Comparison of ENCODE assay signal across 29 cellular contexts in the genomic region with DNA sequence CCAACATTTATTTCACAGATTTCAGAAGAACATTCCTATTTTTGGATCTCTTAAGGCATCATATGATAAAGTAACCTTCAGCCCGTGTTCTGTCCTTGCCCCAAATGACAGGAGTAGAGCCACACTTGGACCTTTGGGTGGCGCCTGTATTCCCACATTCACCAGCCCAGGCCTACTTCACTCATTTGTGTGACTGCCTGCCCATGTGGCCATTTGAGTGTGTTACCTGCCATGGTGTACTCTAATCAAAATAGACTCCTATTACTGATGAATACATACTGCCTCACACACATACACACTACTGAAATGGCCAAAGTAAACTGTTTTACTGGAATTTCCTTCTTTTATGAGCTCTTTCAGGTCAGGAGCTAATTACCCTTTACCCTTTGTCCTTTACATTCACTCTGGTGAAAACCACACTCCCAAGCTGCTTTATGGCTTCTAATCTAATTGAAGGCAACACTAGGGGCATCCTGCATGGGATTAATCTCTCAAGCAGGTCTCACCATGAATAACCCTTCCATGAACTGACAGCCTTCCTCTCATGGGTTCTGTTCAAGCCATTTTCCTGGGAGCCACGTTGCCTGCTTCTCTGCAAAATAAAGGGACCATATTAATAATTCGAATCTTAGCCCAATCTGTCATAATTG.
DNase-seq lines count a peak whose midpoint lies in the region; ATAC-seq and TF ChIP-seq lines count a peak whose summit lies in the region.
"Had no signal": no experiment of that assay in that cellular context is flagged by ENCODE, and none has a peak within 500 bp of the region (broad histone marks: within the 10 kb centered on the region; RNA-seq: fewer than 3 reads in every experiment).

No MANE protein-coding gene starts in this region.

- H3K23ac ChIP-seq in mesendoderm (ENCODE audit: low read length): no peak overlapping the region

- no peak overlapping the region for H3K18ac ChIP-seq in mesendoderm (ENCODE audit: low read length)

- H3K36me3 ChIP-seq in HAP-1 (replicated peaks) (no peaks in the 10 kb centered on the region), WERI-Rb-1 (no peaks in the 10 kb centered on the region), mesendoderm (ENCODE audit: control insufficient read depth, insufficient read depth, low read length) (no peaks in the 10 kb centered on the region)
- H3K36me3 ChIP-seq: adrenal gland, BE2C, lower lobe of right lung, tibial nerve had no signal

- in situ Hi-C loops in HAP-1 (cut with MboI; ENCODE audit: low sequenced_read_pairs): no loop called here

- H3K4me1 ChIP-seq in HAP-1 (peaks cover 10% of the 10 kb centered on the region; the same call in 1 of the 2 replicates), mesendoderm (ENCODE audit: control insufficient read depth, low read depth, low read length) (no peaks in the 10 kb centered on the region)
- H3K4me1 ChIP-seq: adrenal gland, BE2C, body of pancreas, lower lobe of right lung, tibial nerve had no signal

- no peak overlapping the region for H3K4ac ChIP-seq in mesendoderm (ENCODE audit: low read depth, low read length)

- no peaks in the 10 kb centered on the region for H3K79me1 ChIP-seq in mesendoderm (ENCODE audit: low read length)

- WGBS in mesendoderm (ENCODE audit: extremely low coverage, insufficient coverage, low lambda C conversion rate): no CpG with 5 or more reads among the region's 4 CpGs

- H3K56ac ChIP-seq in mesendoderm (ENCODE audit: low read length): no peak overlapping the region

- H4K8ac ChIP-seq in mesendoderm (ENCODE audit: low read depth, low read length): no peak overlapping the region

- H3K4me2 ChIP-seq in mesendoderm (ENCODE audit: low read length): no peak overlapping the region

- no peaks in the 10 kb centered on the region for H3K79me2 ChIP-seq in mesendoderm (ENCODE audit: control insufficient read depth, insufficient read depth, low read length)

- H3K9me3 ChIP-seq in HAP-1: no peaks in the 10 kb centered on the region
- H3K9me3 ChIP-seq in WERI-Rb-1 (ENCODE audit: severe bottlenecking): no peaks in the 10 kb centered on the region
- H3K9me3 ChIP-seq: adrenal gland, BE2C, body of pancreas, lower lobe of right lung, tibial nerve had no signal

- H2BK120ac ChIP-seq in mesendoderm (ENCODE audit: low read depth, low read length): no peak overlapping the region

- TF ChIP-seq CTCF in WERI-Rb-1 (IDR thresholded peaks at IDR 0.05; ENCODE audit: low read depth, low read length): no peak

- H2AK5ac ChIP-seq in mesendoderm (ENCODE audit: low read length): no peak overlapping the region

- no peaks in the 10 kb centered on the region for H3K27me3 ChIP-seq in HAP-1 (ENCODE audit: low read depth)
- no peaks in the 10 kb centered on the region for H3K27me3 ChIP-seq in WERI-Rb-1 (ENCODE audit: insufficient read depth, low read depth, severe bottlenecking)
- no peaks in the 10 kb centered on the region for H3K27me3 ChIP-seq in mesendoderm (ENCODE audit: insufficient read depth, low read length, poor library complexity)
- H3K27me3 ChIP-seq: adrenal gland, BE2C, body of pancreas, tibial nerve had no signal

- no peak overlapping the region for H4K5ac ChIP-seq in mesendoderm (ENCODE audit: low read length)

- no peak overlapping the region for H3K9ac ChIP-seq in mesendoderm (ENCODE audit: low read length)

- DNase-seq in ELF-1 (ENCODE audit: low read depth, low spot score) (peak; percentile 2), HAP-1 (ENCODE audit: low spot score in 2 of 2) (peak; percentile 30 to 40), WERI-Rb-1 (peak; percentile 12), mesendoderm (peak; percentile 34), cerebellar nuclear complex (lab: John Stamatoyannopoulos, UW) (no peak), HuH-7.5 (ENCODE audit: low spot score) (no peak)
- DNase-seq: activated CD4-positive, alpha-beta memory T cell treated with anti-CD3 and anti-CD28 coated beads, Interleukin-2, amount 10 ng/mL, durations not matched to agents 7 days and 5 days; activated CD4-positive, alpha-beta T cell treated with anti-CD3 and anti-CD28 coated beads for 1 hour; activated CD8-positive, alpha-beta memory T cell treated with anti-CD3 and anti-CD28 coated beads, Interleukin-2, amount 50 U/mL, for 48 hours; activated naive CD4-positive, alpha-beta T cell treated with anti-CD3 and anti-CD28 coated beads, Interleukin-2, amount 10 ng/mL, durations not matched to agents 7 days and 5 days; adrenal gland; BE2C; body of pancreas; CD8-positive, alpha-beta memory T cell; DMS153; GDM1; GOT3; kidney; lower lobe of right lung; naive thymus-derived CD8-positive, alpha-beta T cell; NCI-H1048; NCI-H1694; NCI-H2171 treated with DMSO at 0.1 percent for 48 hours; NCI-H524; SHP77; stimulated activated CD4-positive, alpha-beta T cell treated with anti-CD3 and anti-CD28 coated beads, Interleukin-4, amount 100 ng/mL, for 24 hours had no signal

- no peak overlapping the region for H2BK15ac ChIP-seq in mesendoderm (replicated peaks; ENCODE audit: low read depth)

- H2BK5ac ChIP-seq in mesendoderm (ENCODE audit: low read length): no peak overlapping the region

- ATAC-seq in HG03439 (IDR thresholded peaks at IDR 0.05; ENCODE audit: unreplicated experiment): no peak
- ATAC-seq: body of pancreas; lower lobe of right lung; naive thymus-derived CD8-positive, alpha-beta T cell; Panc1 had no signal

- H3K4me3 ChIP-seq in HAP-1: no peak overlapping the region
- no peak overlapping the region for H3K4me3 ChIP-seq in WERI-Rb-1 (ENCODE audit: low read depth, low read length)
- no peak overlapping the region for H3K4me3 ChIP-seq in mesendoderm (ENCODE audit: low read length)
- H3K4me3 ChIP-seq: adrenal gland, body of pancreas, lower lobe of right lung, tibial nerve had no signal

- H3K27ac ChIP-seq in WERI-Rb-1: no peak overlapping the region
- H3K27ac ChIP-seq in mesendoderm (ENCODE audit: low read depth, low read length): no peak overlapping the region
- H3K27ac ChIP-seq: adrenal gland, body of pancreas, lower lobe of right lung, tibial nerve had no signal

Comparison
In these comparisons a context has a peak if more than half of its experiments do, and no peak if none do; other contexts are left out.
1. DNase-seq: peak in ELF-1 (single experiment), HAP-1 (2 of 2), WERI-Rb-1 (single experiment) and mesendoderm (single experiment); none in cerebellar nuclear complex (0 of 2) and HuH-7.5 (single experiment).